In genomic region chr17:31492880-31493655, GRCh38 we compare ENCODE assay signal across 8 cellular contexts.
DNase-seq lines count a peak whose midpoint lies in the region; ATAC-seq and TF ChIP-seq lines count a peak whose summit lies in the region.

No MANE protein-coding gene starts in this region.

- peak overlapping the region; percentile 56 for H3K4me3 Mint-ChIP-seq in activated CD8-positive, alpha-beta memory T cell treated with anti-CD3 and anti-CD28 coated beads, Interleukin-2, amount 10 ng/mL, durations not matched to agents 7 days and 5 days

- intact Hi-C loops in Right ventricle myocardium inferior (cut with DNase I): no loop called here
- intact Hi-C loops in left ventricle myocardium superior (cut with micrococcal nuclease): no loop called here

- 87% methylated on average over 11 of the region's 11 CpGs for WGBS in liver
- WGBS in gastroesophageal sphincter (ENCODE audit: low coverage in 1 of 2), 2 donors: 63 to 100% methylated on average over 2 of the region's 11 CpGs

- ATAC-seq in Right ventricle myocardium inferior (no peak), left ventricle myocardium superior (no peak), gastroesophageal sphincter (no peak), GM21360 (IDR thresholded peaks at IDR 0.05; ENCODE audit: unreplicated experiment) (no peak)
- peak; percentile 22 for ATAC-seq in activated CD8-positive, alpha-beta memory T cell treated with anti-CD3 and anti-CD28 coated beads, Interleukin-2, amount 10 ng/mL, durations not matched to agents 7 days and 5 days
- ATAC-seq in stimulated activated naive CD8-positive, alpha-beta T cell treated with anti-CD3 and anti-CD28 coated beads, Interleukin-15, Interleukin-2, amounts not matched to agents 100 U/mL and 50 U/mL, for 24 hours: peak; percentile 55

- peak overlapping the region; percentile 95 for H3K27ac Mint-ChIP-seq in activated CD8-positive, alpha-beta memory T cell treated with anti-CD3 and anti-CD28 coated beads, Interleukin-2, amount 10 ng/mL, durations not matched to agents 7 days and 5 days

- no peak for TF ChIP-seq EP300 in gastroesophageal sphincter (IDR thresholded peaks at IDR 0.05)

- H3K27ac ChIP-seq in liver (ENCODE audit: low read depth in 1 of 2, low read length in 2 of 2) (peak overlapping the region; percentile 38 to 47), gastroesophageal sphincter (no peak overlapping the region)

- no peak for TF ChIP-seq POLR2A in gastroesophageal sphincter (IDR thresholded peaks at IDR 0.05)

- DNase-seq in Right ventricle myocardium inferior (ENCODE audit: missing footprints): peak; percentile 84
- no peak for DNase-seq in left ventricle myocardium superior
- DNase-seq in activated CD8-positive, alpha-beta memory T cell treated with anti-CD3 and anti-CD28 coated beads, Interleukin-2, amount 10 ng/mL, durations not matched to agents 7 days and 5 days: peak; percentile 83
- DNase-seq in stimulated activated naive CD8-positive, alpha-beta T cell treated with anti-CD3 and anti-CD28 coated beads, Interleukin-15, Interleukin-2, amounts not matched to agents 100 U/mL and 50 U/mL, for 24 hours: peak; percentile 82
- DNase-seq in cortex of kidney (lab: John Stamatoyannopoulos, UW): no peak

- H3K4me1 ChIP-seq in liver (ENCODE audit: control insufficient read depth in 4 of 4, insufficient read depth in 4 of 4, low read length in 3 of 4) (peaks cover 14 to 60% (median 40%) of the 10 kb centered on the region in 4 donors), gastroesophageal sphincter (peaks cover 0 to 10% (median 6%) of the 10 kb centered on the region in 3 donors)

- no peaks in the 10 kb centered on the region for H3K9me3 Mint-ChIP-seq in activated CD8-positive, alpha-beta memory T cell treated with anti-CD3 and anti-CD28 coated beads, Interleukin-2, amount 10 ng/mL, durations not matched to agents 7 days and 5 days (ENCODE audit: low read depth)

- no peak for TF ChIP-seq RAD21 in liver (IDR thresholded peaks at IDR 0.05)

- H3K9me3 ChIP-seq in liver (ENCODE audit: control insufficient read depth in 4 of 4, low read length in 3 of 4) (no peaks in the 10 kb centered on the region), gastroesophageal sphincter (no peaks in the 10 kb centered on the region)

- H3K4me3 ChIP-seq in liver (ENCODE audit: low read depth in 1 of 3, low read length in 3 of 3): no peak overlapping the region
- no peak overlapping the region for H3K4me3 ChIP-seq in gastroesophageal sphincter

- TF ChIP-seq CTCF in liver (IDR thresholded peaks at IDR 0.05; ENCODE audit: low read depth, low read length, missing input control) (no peak), gastroesophageal sphincter (IDR thresholded peaks at IDR 0.05) (no peak)

- no peak overlapping the region for H3K9ac ChIP-seq in liver (ENCODE audit: low read depth in 1 of 2, low read length in 2 of 2)

- H3K27me3 Mint-ChIP-seq in activated CD8-positive, alpha-beta memory T cell treated with anti-CD3 and anti-CD28 coated beads, Interleukin-2, amount 10 ng/mL, durations not matched to agents 7 days and 5 days: no peaks in the 10 kb centered on the region

- CTCF ChIA-PET in activated CD8-positive, alpha-beta memory T cell treated with anti-CD3 and anti-CD28 coated beads, Interleukin-2, amount 10 ng/mL, durations not matched to agents 7 days and 5 days (lab: Charles Lee): interaction anchor here (0.8 to 4.7 kb wide), 4 partner anchors 13 to 34 kb away, joined by 3 to 50 read pairs (median 6); no protein-coding TSS in a partner anchor

- peaks cover 84% of the 10 kb centered on the region for H3K4me1 Mint-ChIP-seq in activated CD8-positive, alpha-beta memory T cell treated with anti-CD3 and anti-CD28 coated beads, Interleukin-2, amount 10 ng/mL, durations not matched to agents 7 days and 5 days

- no peaks in the 10 kb centered on the region for H3K36me3 ChIP-seq in liver (ENCODE audit: control insufficient read depth in 4 of 4, insufficient read depth in 3 of 4, low read depth in 1 of 4, low read length in 3 of 4)
- H3K36me3 ChIP-seq in gastroesophageal sphincter: no peaks in the 10 kb centered on the region

- H3K27me3 ChIP-seq in liver (ENCODE audit: control insufficient read depth in 4 of 4, insufficient read depth in 4 of 4, low read length in 3 of 4): no peaks in the 10 kb centered on the region
- peaks cover 29% of the 10 kb centered on the region for H3K27me3 ChIP-seq in gastroesophageal sphincter

- peaks cover 1% of the 10 kb centered on the region for H3K36me3 Mint-ChIP-seq in activated CD8-positive, alpha-beta memory T cell treated with anti-CD3 and anti-CD28 coated beads, Interleukin-2, amount 10 ng/mL, durations not matched to agents 7 days and 5 days

TF ChIP-seq in liver, 16 proteins besides CTCF, POLR2A, EP300 and RAD21:
- TF ChIP-seq HNF4G (IDR thresholded peaks at IDR 0.05) (no peak), GABPA (IDR thresholded peaks at IDR 0.05 in 1 of 2, conservative IDR thresholded peaks at IDR 0.05 in 1 of 2) (no peak), TAF1 (conservative IDR thresholded peaks at IDR 0.05) (no peak), HNF4A (conservative IDR thresholded peaks at IDR 0.05) (no peak)
- TF ChIP-seq, protein P1, sequence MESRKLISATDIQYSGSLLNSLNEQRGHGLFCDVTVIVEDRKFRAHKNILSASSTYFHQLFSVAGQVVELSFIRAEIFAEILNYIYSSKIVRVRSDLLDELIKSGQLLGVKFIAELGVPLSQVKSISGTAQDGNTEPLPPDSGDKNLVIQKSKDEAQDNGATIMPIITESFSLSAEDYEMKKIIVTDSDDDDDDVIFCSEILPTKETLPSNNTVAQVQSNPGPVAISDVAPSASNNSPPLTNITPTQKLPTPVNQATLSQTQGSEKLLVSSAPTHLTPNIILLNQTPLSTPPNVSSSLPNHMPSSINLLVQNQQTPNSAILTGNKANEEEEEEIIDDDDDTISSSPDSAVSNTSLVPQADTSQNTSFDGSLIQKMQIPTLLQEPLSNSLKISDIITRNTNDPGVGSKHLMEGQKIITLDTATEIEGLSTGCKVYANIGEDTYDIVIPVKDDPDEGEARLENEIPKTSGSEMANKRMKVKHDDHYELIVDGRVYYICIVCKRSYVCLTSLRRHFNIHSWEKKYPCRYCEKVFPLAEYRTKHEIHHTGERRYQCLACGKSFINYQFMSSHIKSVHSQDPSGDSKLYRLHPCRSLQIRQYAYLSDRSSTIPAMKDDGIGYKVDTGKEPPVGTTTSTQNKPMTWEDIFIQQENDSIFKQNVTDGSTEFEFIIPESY (IDR thresholded peaks at IDR 0.05): no peak

Comparison
In these comparisons a context has a peak if more than half of its experiments do, and no peak if none do; other contexts are left out.
1. DNase-seq: peak in Right ventricle myocardium inferior (single experiment), activated CD8-positive, alpha-beta memory T cell treated with anti-CD3 and anti-CD28 coated beads, Interleukin-2, amount 10 ng/mL, durations not matched to agents 7 days and 5 days (single experiment) and stimulated activated naive CD8-positive, alpha-beta T cell treated with anti-CD3 and anti-CD28 coated beads, Interleukin-15, Interleukin-2, amounts not matched to agents 100 U/mL and 50 U/mL, for 24 hours (single experiment); none in left ventricle myocardium superior (single experiment) and cortex of kidney (single experiment).
2. ATAC-seq: peak in activated CD8-positive, alpha-beta memory T cell treated with anti-CD3 and anti-CD28 coated beads, Interleukin-2, amount 10 ng/mL, durations not matched to agents 7 days and 5 days (single experiment) and stimulated activated naive CD8-positive, alpha-beta T cell treated with anti-CD3 and anti-CD28 coated beads, Interleukin-15, Interleukin-2, amounts not matched to agents 100 U/mL and 50 U/mL, for 24 hours (single experiment); none in Right ventricle myocardium inferior (single experiment), left ventricle myocardium superior (single experiment), gastroesophageal sphincter (single experiment) and GM21360 (single experiment).
3. H3K27ac ChIP-seq: peak in liver (2 of 2); none in gastroesophageal sphincter (0 of 4).